In the genomic region with DNA sequence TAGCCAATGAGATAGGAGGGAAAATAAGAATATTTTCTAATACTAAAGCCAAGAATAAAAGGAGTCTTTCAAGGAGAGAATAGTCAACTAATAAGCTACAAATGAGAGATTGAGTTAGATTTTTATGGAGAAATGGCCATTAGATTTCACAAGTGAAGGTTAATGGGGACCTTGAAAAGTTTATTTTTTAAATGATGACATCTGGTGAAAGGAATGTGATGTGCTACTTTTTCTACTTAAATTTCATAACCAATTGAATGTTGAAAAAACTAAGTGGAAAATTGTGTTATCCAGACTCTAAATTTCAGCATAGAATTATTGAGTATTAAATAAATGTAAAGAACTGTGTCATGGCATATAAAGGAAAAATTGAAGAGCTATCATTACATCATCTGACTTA, we compare ENCODE assay signal across 20 cellular contexts.
A peak's percentile ranks its signal among the peaks of the same experiment; 100 is the strongest.
DNase-seq lines count a peak whose midpoint lies in the region; ATAC-seq and TF ChIP-seq lines count a peak whose summit lies in the region.
"Had no signal": no experiment of that assay in that cellular context is flagged by ENCODE, and none has a peak within 500 bp of the region (broad histone marks: within the 10 kb centered on the region; RNA-seq: fewer than 3 reads in every experiment).

No MANE protein-coding gene starts in this region.

- H3K4me1 Mint-ChIP-seq in activated T-cell treated with anti-CD3 and anti-CD28 coated beads, Interleukin-2, amount 50 U/mL, for 72 hours (ENCODE audit: low read depth) = no peaks in the 10 kb centered on the region

- H3K79me2 ChIP-seq in GM23248 (ENCODE audit: insufficient read depth) = no peaks in the 10 kb centered on the region

- no peaks in the 10 kb centered on the region for H3K36me3 Mint-ChIP-seq in activated T-cell treated with anti-CD3 and anti-CD28 coated beads, Interleukin-2, amount 50 U/mL, for 72 hours (ENCODE audit: insufficient read depth in 2 of 2)

- H3K27ac Mint-ChIP-seq in activated T-cell treated with anti-CD3 and anti-CD28 coated beads, Interleukin-2, amount 50 U/mL, for 72 hours = no peak overlapping the region
- H3K27ac Mint-ChIP-seq: CD4-positive, alpha-beta T cell had no signal

- H3K27me3 ChIP-seq in GM23248 (replicated peaks; ENCODE audit: insufficient read depth) = no peaks in the 10 kb centered on the region
- H3K27me3 ChIP-seq: BLaER1 treated with 17β-estradiol and CSF1 and Interleukin-3, amounts not matched to agents 10 nM and 100 nM; SJCRH30 had no signal

- no peaks in the 10 kb centered on the region for H3K27me3 Mint-ChIP-seq in activated T-cell treated with anti-CD3 and anti-CD28 coated beads, Interleukin-2, amount 50 U/mL, for 72 hours (ENCODE audit: low read depth)

- H3K4me1 ChIP-seq in GM23248 (ENCODE audit: insufficient read depth) = peaks cover 12% of the 10 kb centered on the region; the same call in 1 of the 2 replicates

- DNase-seq in GM23248 (peak; percentile 9), amniotic epithelial cell (ENCODE audit: low read depth) (peak; percentile 30), fibroblast of villous mesenchyme (ENCODE audit: low read depth) (peak; percentile 30), NCI-H146 treated with DMSO at 0.1 percent for 48 hours (lab: John Stamatoyannopoulos, UW; ENCODE audit: unreplicated experiment) (no peak), GM19238 (ENCODE audit: insufficient read length, low spot score) (no peak)
- DNase-seq in activated T-cell treated with anti-CD3 and anti-CD28 coated beads, Interleukin-2, amount 50 U/mL, for 72 hours = no peak
- DNase-seq: AML-193; CD4-positive, alpha-beta T cell; NCI-H1048; NCI-H1417; NCI-H1694 treated with DMSO at 0.1 percent for 48 hours; NCI-H2081; NCI-H2227 treated with DMSO at 0.1 percent for 48 hours; NCI-H526 treated with DMSO at 0.1 percent for 48 hours; PC-9; SJCRH30 had no signal

- in situ Hi-C loops in GM23248 (cut with MboI) = loop anchor here (25.0 kb wide), 1 partner anchor 795 kb away; no protein-coding TSS in a partner anchor

- H3K36me3 ChIP-seq in GM23248 (ENCODE audit: low read depth) = no peaks in the 10 kb centered on the region
- H3K36me3 ChIP-seq: BLaER1 treated with 17β-estradiol and CSF1 and Interleukin-3, amounts not matched to agents 10 nM and 100 nM; SJCRH30 had no signal

- H3K4me3 ChIP-seq in GM23248 (no peak overlapping the region), fibroblast of villous mesenchyme (ENCODE audit: low read depth, low read length) (no peak overlapping the region)
- H3K4me3 ChIP-seq: BLaER1 treated with 17β-estradiol and CSF1 and Interleukin-3, amounts not matched to agents 10 nM and 100 nM; PC-9; SJCRH30 had no signal

- ATAC-seq in activated T-cell treated with anti-CD3 and anti-CD28 coated beads, Interleukin-2, amount 50 U/mL, for 72 hours (replicated peaks in 1 of 2) = no peak
- no peak for ATAC-seq in GM19351 (IDR thresholded peaks at IDR 0.05; ENCODE audit: unreplicated experiment)
- ATAC-seq: Right ventricle myocardium inferior had no signal

- H3K27ac ChIP-seq in GM23248 = no peak overlapping the region
- H3K27ac ChIP-seq: BLaER1 treated with 17β-estradiol and CSF1 and Interleukin-3, amounts not matched to agents 10 nM and 100 nM; KMS-11; PC-9; SJCRH30 had no signal

- no peaks in the 10 kb centered on the region for H3K9me3 Mint-ChIP-seq in activated T-cell treated with anti-CD3 and anti-CD28 coated beads, Interleukin-2, amount 50 U/mL, for 72 hours

- no peak overlapping the region for H3K4me3 Mint-ChIP-seq in activated T-cell treated with anti-CD3 and anti-CD28 coated beads, Interleukin-2, amount 50 U/mL, for 72 hours
- H3K4me3 Mint-ChIP-seq: CD4-positive, alpha-beta T cell had no signal

- H3K9me3 ChIP-seq in GM23248 (ENCODE audit: low read depth) = no peaks in the 10 kb centered on the region
- H3K9me3 ChIP-seq: BLaER1 treated with 17β-estradiol and CSF1 and Interleukin-3, amounts not matched to agents 10 nM and 100 nM; SJCRH30 had no signal

- no peaks in the 10 kb centered on the region for H4K20me1 ChIP-seq in GM23248 (ENCODE audit: insufficient read depth)
- H4K20me1 ChIP-seq: BLaER1 treated with 17β-estradiol and CSF1 and Interleukin-3, amounts not matched to agents 10 nM and 100 nM had no signal

- H3F3A ChIP-seq in GM23248 (ENCODE audit: insufficient read depth) = no peaks in the 10 kb centered on the region

- no peak overlapping the region for H2AFZ ChIP-seq in GM23248

- H3K4me2 ChIP-seq in GM23248 (ENCODE audit: unreplicated experiment) = no peak overlapping the region
- H3K4me2 ChIP-seq: BLaER1 treated with 17β-estradiol and CSF1 and Interleukin-3, amounts not matched to agents 10 nM and 100 nM; KMS-11; PC-9 had no signal

- no peak for TF ChIP-seq CTCF in fibroblast of villous mesenchyme (IDR thresholded peaks at IDR 0.05; ENCODE audit: insufficient read depth, low read depth, low read length)

- no peak overlapping the region for H3K9ac ChIP-seq in GM23248
- H3K9ac ChIP-seq: BLaER1 treated with 17β-estradiol and CSF1 and Interleukin-3, amounts not matched to agents 10 nM and 100 nM; KMS-11 had no signal

- no peaks in the 10 kb centered on the region for H3K9me2 ChIP-seq in GM23248 (ENCODE audit: insufficient read depth)

Comparison
In these comparisons a context has a peak if more than half of its experiments do, and no peak if none do; other contexts are left out.
1. DNase-seq: peak in GM23248 (single experiment), amniotic epithelial cell (single experiment) and fibroblast of villous mesenchyme (single experiment); none in NCI-H146 treated with DMSO at 0.1 percent for 48 hours (single experiment), activated T-cell treated with anti-CD3 and anti-CD28 coated beads, Interleukin-2, amount 50 U/mL, for 72 hours (0 of 2) and GM19238 (single experiment).